ENCODE assay signal across 12 cellular contexts in genomic region chr13:48618937-48619336, GRCh38. TPM values are rescaled to one million over a fixed set of nuclear protein-coding genes. Genes with fewer than 3 reads are reported as not detected.
"Had no signal": no experiment of that assay in that cellular context is flagged by ENCODE, and none has a peak within 500 bp of the region (broad histone marks: within the 10 kb centered on the region; RNA-seq: fewer than 3 reads in every experiment).

No MANE protein-coding gene starts in this region.

- H2AFZ ChIP-seq: GM23248 had no signal

- H3K36me3 ChIP-seq: HAP-1 had no signal

- H3K9ac ChIP-seq: GM23248, KMS-11 had no signal

- ATAC-seq: HCT116 had no signal

- H3K9me3 ChIP-seq: HAP-1 had no signal

- DNase-seq: GM23248, GOT3, H7, HFFc6, IMR-90, KBM-7 had no signal

- H3K4me1 ChIP-seq: HAP-1 had no signal

- H3K27ac ChIP-seq: GM23248, HL-60, KMS-11 had no signal

- H3K4me3 ChIP-seq: GM23248, HAP-1 had no signal

- H3K4me2 ChIP-seq: KMS-11 had no signal

RNA-seq across cellular contexts. Expression of gene CYSLTR2, which starts 34.8 kb away (rescaled TPM):
- total RNA-seq: GM23248, H4, H7, HFFc6, HT1080, IMR-90 had no signal
- polyA plus RNA-seq: GM23248, IMR-90 had no signal
